27 cellular contexts compared by ENCODE assay signal in genomic region chr1:237795558-237795957, GRCh38.
A peak's percentile ranks its signal among the peaks of the same experiment; 100 is the strongest.
DNase-seq lines count a peak whose midpoint lies in the region; ATAC-seq and TF ChIP-seq lines count a peak whose summit lies in the region.
"Had no signal": no experiment of that assay in that cellular context is flagged by ENCODE, and none has a peak within 500 bp of the region (broad histone marks: within the 10 kb centered on the region; RNA-seq: fewer than 3 reads in every experiment).

No MANE protein-coding gene starts in this region.

- no peak for TF ChIP-seq CTCF in right atrium auricular region (IDR thresholded peaks at IDR 0.05)

- peaks cover 40% of the 10 kb centered on the region for H3K36me3 ChIP-seq in right atrium auricular region
- H3K36me3 ChIP-seq: BE2C; BLaER1; BLaER1 treated with 17β-estradiol and CSF1 and Interleukin-3, amounts not matched to agents 10 nM and 100 nM had no signal

- H3K4me3 ChIP-seq in right atrium auricular region, result no peak overlapping the region
- H3K4me3 ChIP-seq: A549; BLaER1; BLaER1 treated with 17β-estradiol and CSF1 and Interleukin-3, amounts not matched to agents 10 nM and 100 nM had no signal

- H3K27ac ChIP-seq in right atrium auricular region, result no peak overlapping the region
- H3K27ac ChIP-seq: 22Rv1; A549; BLaER1; BLaER1 treated with 17β-estradiol and CSF1 and Interleukin-3, amounts not matched to agents 10 nM and 100 nM; C4-2B had no signal

- intact Hi-C loops in Right ventricle myocardium inferior (cut with DNase I), result no loop called here

- ATAC-seq in Right ventricle myocardium inferior, result no peak
- ATAC-seq: A549; CD8-positive, alpha-beta T cell had no signal

- peak; percentile 65 for DNase-seq in Right ventricle myocardium inferior (ENCODE audit: missing footprints)
- no peak for DNase-seq in right atrium auricular region (ENCODE audit: low spot score)
- DNase-seq: 8988T; ACHN; AML-193; BE2C; C1 segment of cervical spinal cord; Caco-2; Calu3; CD4-positive, alpha-beta memory T cell; CD4-positive, alpha-beta T cell; CD4-positive, CD25-positive, alpha-beta regulatory T cell; CD8-positive, alpha-beta memory T cell; CD8-positive, alpha-beta T cell; COR-L47; DMS 273 treated with DMSO at 0.1 percent for 48 hours; DMS153; DMS53; DMS79; DMS79 treated with DMSO at 0.1 percent for 48 hours; DND-41; EL had no signal

- peaks cover 0 to 18% of the 10 kb centered on the region in 2 donors for H3K4me1 ChIP-seq in right atrium auricular region

- H3K27me3 ChIP-seq in right atrium auricular region, result no peaks in the 10 kb centered on the region
- H3K27me3 ChIP-seq: BE2C; BLaER1; BLaER1 treated with 17β-estradiol and CSF1 and Interleukin-3, amounts not matched to agents 10 nM and 100 nM had no signal

- no peaks in the 10 kb centered on the region for H3K9me3 ChIP-seq in right atrium auricular region
- H3K9me3 ChIP-seq: A549; BE2C; BLaER1; BLaER1 treated with 17β-estradiol and CSF1 and Interleukin-3, amounts not matched to agents 10 nM and 100 nM; Caco-2 had no signal
